10 cellular contexts compared by ENCODE assay signal in the genomic region with DNA sequence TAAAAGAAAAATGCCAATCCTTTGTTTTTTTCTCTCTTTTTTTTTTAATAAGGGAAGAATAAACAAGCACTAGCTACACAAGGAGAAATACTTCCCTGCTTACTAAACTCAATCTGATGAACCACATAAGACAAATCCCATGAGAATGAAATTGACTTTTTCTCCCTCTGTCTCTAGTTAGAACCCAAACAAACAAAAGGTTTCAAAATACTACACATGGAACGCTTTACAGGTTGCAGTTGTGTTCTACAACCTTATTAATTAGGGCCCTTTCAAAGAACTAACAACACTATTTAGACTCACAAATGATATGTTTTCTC.
DNase-seq lines count a peak whose midpoint lies in the region; ATAC-seq and TF ChIP-seq lines count a peak whose summit lies in the region.
"Had no signal": no experiment of that assay in that cellular context is flagged by ENCODE, and none has a peak within 500 bp of the region (broad histone marks: within the 10 kb centered on the region; RNA-seq: fewer than 3 reads in every experiment).

No MANE protein-coding gene starts in this region.

- no TSS peak for BruUV-seq in PC-3 (replicated peaks; lab: Mats Ljungman, UMichigan)

- H3K4me1 ChIP-seq in PC-3 (ENCODE audit: insufficient read depth, low read length) (peaks cover 31% of the 10 kb centered on the region), trophoblast cell (ENCODE audit: control insufficient read depth in 1 of 2, insufficient read depth in 2 of 2, low read length in 2 of 2) (no peaks in the 10 kb centered on the region)

- H3K27ac Mint-ChIP-seq in CD4-positive, alpha-beta T cell = no peak overlapping the region

- DNase-seq in CD4-positive, alpha-beta T cell = no peak
- DNase-seq in PC-3 = no peak
- peak; percentile 88 for DNase-seq in fibroblast of gingiva (ENCODE audit: low read depth)
- no peak for DNase-seq in trophoblast cell
- DNase-seq in cortex of kidney (lab: John Stamatoyannopoulos, UW) = no peak
- DNase-seq: activated CD8-positive, alpha-beta memory T cell treated with anti-CD3 and anti-CD28 coated beads for 24 hours had no signal

- peaks cover 25% of the 10 kb centered on the region for H3K27me3 ChIP-seq in CD4-positive, alpha-beta T cell (ENCODE audit: control insufficient read depth, insufficient read depth, low read length)
- no peaks in the 10 kb centered on the region for H3K27me3 ChIP-seq in PC-3 (ENCODE audit: low read length)
- H3K27me3 ChIP-seq in trophoblast cell (ENCODE audit: insufficient read depth, low read length) = no peaks in the 10 kb centered on the region

- no peak for ATAC-seq in CD4-positive, alpha-beta T cell (ENCODE audit: poor library complexity)
- ATAC-seq in PC-3 (no peak; the same call in 1 of the 2 replicates), GM21526 (IDR thresholded peaks at IDR 0.05; ENCODE audit: low FRiP score, unreplicated experiment) (no peak), GM18868 (IDR thresholded peaks at IDR 0.05; ENCODE audit: unreplicated experiment) (no peak), GM19351 (IDR thresholded peaks at IDR 0.05; ENCODE audit: unreplicated experiment) (no peak)

- H3K79me1 ChIP-seq in trophoblast cell (ENCODE audit: low read length) = no peaks in the 10 kb centered on the region

- CTCF ChIA-PET in CD4-positive, alpha-beta T cell (lab: Charles Lee) = no interaction called here
- CTCF ChIA-PET in PC-3 (lab: Charles Lee) = interaction anchor here (0.8 kb wide), 1 partner anchor 25 kb away, joined by 3 read pairs; no protein-coding TSS in a partner anchor

- H3K4ac ChIP-seq in trophoblast cell (ENCODE audit: low read depth, low read length) = no peak overlapping the region

- no peak overlapping the region for H3K23ac ChIP-seq in trophoblast cell (ENCODE audit: low read length)

- peak overlapping the region; percentile 79 for H3K4me3 Mint-ChIP-seq in CD4-positive, alpha-beta T cell

- no peak overlapping the region for H4K91ac ChIP-seq in trophoblast cell (ENCODE audit: low read depth, low read length)

- H2BK12ac ChIP-seq in trophoblast cell (ENCODE audit: low read length) = no peak overlapping the region

- no peak overlapping the region for H4K8ac ChIP-seq in trophoblast cell (ENCODE audit: low read depth, low read length)

- H3K4me3 ChIP-seq in PC-3 (ENCODE audit: low read length) = peak overlapping the region; percentile 81
- H3K4me3 ChIP-seq in trophoblast cell (ENCODE audit: low read depth, low read length) = no peak overlapping the region
- H3K4me3 ChIP-seq: GM12878 had no signal

- no peaks in the 10 kb centered on the region for H3K9me3 Mint-ChIP-seq in CD4-positive, alpha-beta T cell

- peaks cover 37% of the 10 kb centered on the region for H3K27me3 Mint-ChIP-seq in CD4-positive, alpha-beta T cell

- H2AFZ ChIP-seq in PC-3 (ENCODE audit: low read length) (peak overlapping the region; percentile 75), trophoblast cell (ENCODE audit: insufficient read depth, low read length, poor library complexity) (no peak overlapping the region)

- H3K9me3 ChIP-seq in CD4-positive, alpha-beta T cell (ENCODE audit: control insufficient read depth, low read length) = no peaks in the 10 kb centered on the region
- H3K9me3 ChIP-seq in PC-3 (ENCODE audit: low read length) (no peaks in the 10 kb centered on the region), trophoblast cell (ENCODE audit: insufficient read depth, low read depth, low read length) (no peaks in the 10 kb centered on the region)

- intact Hi-C loops in CD4-positive, alpha-beta T cell (cut with DNase I, micrococcal nuclease) = no loop called here
- intact Hi-C loops in PC-3 (cut with micrococcal nuclease) = no loop called here

- H4K12ac ChIP-seq in trophoblast cell (ENCODE audit: low read depth, low read length) = no peak overlapping the region

- no peak overlapping the region for H3K14ac ChIP-seq in trophoblast cell (ENCODE audit: low read length)

- H3K4me2 ChIP-seq in PC-3 (ENCODE audit: low read length) = peak overlapping the region; percentile 83
- peak overlapping the region; percentile 70 for H3K4me2 ChIP-seq in trophoblast cell (ENCODE audit: low read length)

- no peaks in the 10 kb centered on the region for H3F3A ChIP-seq in PC-3 (ENCODE audit: low read length, unreplicated experiment)

- POLR2A ChIA-PET in CD4-positive, alpha-beta T cell (lab: Charles Lee) = no interaction called here
- POLR2A ChIA-PET in PC-3 (lab: Charles Lee; ENCODE audit: unreplicated experiment) = interaction anchor here (0.6 to 0.9 kb wide), 4 partner anchors 9 to 24 kb away, joined by 3 to 6 read pairs (median 4); no protein-coding TSS in a partner anchor

- H3K9ac ChIP-seq in PC-3 (ENCODE audit: low read length) (peak overlapping the region; percentile 91), trophoblast cell (ENCODE audit: low read length) (no peak overlapping the region)

- H2BK120ac ChIP-seq in trophoblast cell (ENCODE audit: insufficient read depth, low read length, poor library complexity) = no peak overlapping the region

- H3K36me3 Mint-ChIP-seq in CD4-positive, alpha-beta T cell (ENCODE audit: low read depth) = no peaks in the 10 kb centered on the region

- no peak overlapping the region for H3K18ac ChIP-seq in trophoblast cell (ENCODE audit: low read length)

- 0 out of 2 replicates have a peak, but pooled peaks cover 3% of the 10 kb centered on the region for H4K20me1 ChIP-seq in PC-3 (ENCODE audit: low read length)

- H3K4me1 Mint-ChIP-seq in CD4-positive, alpha-beta T cell (ENCODE audit: low read depth) = no peaks in the 10 kb centered on the region

- H3K36me3 ChIP-seq in PC-3 (ENCODE audit: low read depth, low read length) (no peaks in the 10 kb centered on the region), trophoblast cell (ENCODE audit: control insufficient read depth in 1 of 2, insufficient read depth in 2 of 2, low read length in 2 of 2) (no peaks in the 10 kb centered on the region)

- H3K9me2 ChIP-seq in PC-3 (replicated peaks; ENCODE audit: low read length) = no peaks in the 10 kb centered on the region

- WGBS in trophoblast cell (ENCODE audit: extremely low coverage, insufficient coverage, insufficient read length) = no CpG with 5 or more reads among the region's 1 CpG

- no peak overlapping the region for H3K27ac ChIP-seq in CD4-positive, alpha-beta T cell (ENCODE audit: low read depth, low read length)
- peak overlapping the region; percentile 80 for H3K27ac ChIP-seq in PC-3 (ENCODE audit: low read length)
- H3K27ac ChIP-seq in trophoblast cell (ENCODE audit: low read depth, low read length) = no peak overlapping the region

- TF ChIP-seq CTCF in CD4-positive, alpha-beta T cell (IDR thresholded peaks at IDR 0.05) = no peak
- no peak for TF ChIP-seq CTCF in PC-3 (conservative IDR thresholded peaks at IDR 0.05; ENCODE audit: low read depth, low read length)

- H2AK5ac ChIP-seq in trophoblast cell (ENCODE audit: low read length) = no peak overlapping the region

- H3K79me2 ChIP-seq in PC-3 (ENCODE audit: low read length) = peaks cover 16% of the 10 kb centered on the region; the same call in 1 of the 2 replicates
- no peaks in the 10 kb centered on the region for H3K79me2 ChIP-seq in trophoblast cell (ENCODE audit: control insufficient read depth, insufficient read depth, low read length, poor library complexity)

- no peak overlapping the region for H2BK5ac ChIP-seq in trophoblast cell (ENCODE audit: low read depth, low read length, poor library complexity)
